Comparison of ENCODE assay signal across 21 cellular contexts in the genomic region with DNA sequence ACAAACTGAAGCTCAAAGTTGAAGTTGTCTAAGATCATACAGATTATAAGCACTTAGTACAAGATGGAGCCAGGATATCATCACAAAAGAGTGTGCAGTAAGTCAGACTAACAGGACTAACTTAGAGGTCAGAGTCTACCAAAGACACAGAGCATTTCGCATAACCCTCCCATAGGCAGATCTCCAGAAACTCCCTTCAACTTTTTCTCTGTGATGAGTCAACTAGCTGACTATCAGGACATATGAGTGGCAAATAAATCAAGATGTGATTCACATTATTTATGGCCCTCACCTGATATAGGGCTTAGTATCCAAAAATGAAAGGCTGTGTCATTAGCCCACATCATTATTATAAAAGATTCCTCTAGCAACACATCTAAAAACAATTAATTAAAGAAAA.
"Had no signal": no experiment of that assay in that cellular context is flagged by ENCODE, and none has a peak within 500 bp of the region (broad histone marks: within the 10 kb centered on the region; RNA-seq: fewer than 3 reads in every experiment).

No MANE protein-coding gene starts in this region.

- H3K27me3 ChIP-seq: esophagus muscularis mucosa, heart right ventricle, left lung, sigmoid colon, testis, uterus had no signal

- H3K4me1 ChIP-seq: esophagus muscularis mucosa, heart right ventricle, left lung, testis, uterus had no signal

- H3K9me3 ChIP-seq: esophagus muscularis mucosa, heart right ventricle, sigmoid colon, testis, uterus had no signal

- DNase-seq: activated CD4-positive, alpha-beta T cell treated with anti-CD3 and anti-CD28 coated beads, Interleukin-2, amount 10 ng/mL, durations not matched to agents 24 days and 14 days; activated CD8-positive, alpha-beta T cell treated with anti-CD3 and anti-CD28 coated beads for 36 hours; activated gamma-delta T cell; activated naive CD4-positive, alpha-beta T cell treated with anti-CD3 and anti-CD28 coated beads, Interleukin-2, amount 50 U/mL, for 16 hours; anterior cingulate cortex; central memory CD4-positive, alpha-beta T cell; effector memory CD4-positive, alpha-beta T cell; heart right ventricle; left lung; midbrain; natural killer cell; retina; sigmoid colon; stimulated activated CD4-positive, alpha-beta T cell treated with anti-CD3 and anti-CD28 coated beads, Interleukin-15, amount 100 ng/mL, for 24 hours; T-helper 17 cell; testis; trophoblast cell had no signal

- H3K4me2 ChIP-seq: smooth muscle cell had no signal

- ATAC-seq: activated CD8-positive, alpha-beta T cell treated with anti-CD3 and anti-CD28 coated beads for 36 hours; heart right ventricle; left lung; natural killer cell; stimulated activated memory B cell treated with anti-CD40 and anti-IgM and Interleukin-4, amounts not matched to agents 10 μg/mL and 1 μg/mL and 100 μg/mL, for 72 hours; T-helper 17 cell had no signal

- H3K27ac ChIP-seq: esophagus muscularis mucosa, heart right ventricle, left lung, sigmoid colon, testis had no signal

- H3K36me3 ChIP-seq: esophagus muscularis mucosa, heart right ventricle, left lung, sigmoid colon, uterus had no signal

- H3K4me3 ChIP-seq: esophagus muscularis mucosa, heart right ventricle, left lung, sigmoid colon, smooth muscle cell, testis, uterus had no signal
